Comparison of ENCODE assay signal across 8 cellular contexts in genomic region chr14:103691655-103692054, GRCh38. TPM values are rescaled to one million over a fixed set of nuclear protein-coding genes. Genes with fewer than 3 reads are reported as not detected.
DNase-seq lines count a peak whose midpoint lies in the region; ATAC-seq and TF ChIP-seq lines count a peak whose summit lies in the region.
"Not testable (repeated sequence)": the region's sequence is repeated elsewhere in the genome, so short reads cannot be mapped to it uniquely, and the experiment has no call there.

No MANE protein-coding gene starts in this region.

- WGBS in spleen, 5 donors = 65 to 76% (median 71%) methylated on average over 5 of the region's 5 CpGs

- ATAC-seq in GM18868 (IDR thresholded peaks at IDR 0.05; ENCODE audit: unreplicated experiment) (peak; percentile 54), GM19455 (IDR thresholded peaks at IDR 0.05; ENCODE audit: unreplicated experiment) (peak; percentile 63), GM21786 (IDR thresholded peaks at IDR 0.05; ENCODE audit: unreplicated experiment) (peak; percentile 60), HG02981 (IDR thresholded peaks at IDR 0.05; ENCODE audit: unreplicated experiment) (peak; percentile 60), HG03342 (IDR thresholded peaks at IDR 0.05; ENCODE audit: unreplicated experiment) (peak; percentile 56)

- H2AFZ ChIP-seq in OCI-LY3 (ENCODE audit: low read depth, low read length) = not testable (repeated sequence)

- H3K4me1 ChIP-seq in OCI-LY3 (ENCODE audit: low read length) (peaks cover 39% of the 10 kb centered on the region), spleen (peaks cover 27 to 100% (median 60%) of the 10 kb centered on the region in 6 donors)

- peak; percentile 69 for DNase-seq in DMS79 treated with DMSO at 0.1 percent for 48 hours (lab: John Stamatoyannopoulos, UW)
- DNase-seq in spleen = not testable (repeated sequence)

- peaks cover 14% of the 10 kb centered on the region for H4K20me1 ChIP-seq in OCI-LY3 (ENCODE audit: insufficient read depth, low read length)

- not testable (repeated sequence) for TF ChIP-seq POLR2A in spleen (IDR thresholded peaks at IDR 0.05)

- not testable (repeated sequence) for TF ChIP-seq CTCF in OCI-LY3 (IDR thresholded peaks at IDR 0.05; ENCODE audit: low read depth, low read length); spleen (IDR thresholded peaks at IDR 0.05 in 8 of 11, conservative IDR thresholded peaks at IDR 0.05 in 3 of 11)

- H3K4me2 ChIP-seq in OCI-LY3 (ENCODE audit: low read length) = peak overlapping the region; percentile 31

- H3K4me3 ChIP-seq in OCI-LY3 (ENCODE audit: low read length) = not testable (repeated sequence)
- peak overlapping the region in 1 of 8 donors; percentile 9 for H3K4me3 ChIP-seq in spleen

- H3K27ac ChIP-seq in OCI-LY3 (ENCODE audit: low read length) = not testable (repeated sequence)
- H3K27ac ChIP-seq in spleen = peak overlapping the region in 5 of 8 donors; percentile 48 to 78 (median 74)

- not testable (repeated sequence) for H3K27me3 ChIP-seq in OCI-LY3 (ENCODE audit: low read depth, low read length); spleen (replicated peaks in 1 of 7)

- not testable (repeated sequence) for H3K9ac ChIP-seq in OCI-LY3 (ENCODE audit: low read length)

- not testable (repeated sequence) for H3K79me2 ChIP-seq in OCI-LY3 (ENCODE audit: low read length)

- H3K36me3 ChIP-seq in OCI-LY3 (replicated peaks; ENCODE audit: low read depth, low read length) = peaks cover 44% of the 10 kb centered on the region
- peaks cover 0 to 99% (median 47%) of the 10 kb centered on the region in 6 donors for H3K36me3 ChIP-seq in spleen

- H3K9me3 ChIP-seq in OCI-LY3 (ENCODE audit: insufficient read depth, low read length); spleen: not testable (repeated sequence)

- intact Hi-C loops in spleen (cut with DNase I; ENCODE audit: low total_unique reads) = not testable (repeated sequence)

RNA-seq across cellular contexts. Expression of gene XRCC3, which starts 23.6 kb away (rescaled TPM):
- 10 to 100 TPM in 6 of 7 donors, 1 to 10 TPM in 1; 9.5 to 20.4 (median 16.7) TPM for total RNA-seq in spleen
- 10 to 100 TPM in 2 of 3 donors, 1 to 10 TPM in 1; 5.9 to 17.6 (median 11.8) TPM for polyA plus RNA-seq in spleen

RNA-seq across cellular contexts. Expression of gene ZFYVE21, which starts 24.0 kb away (rescaled TPM):
- total RNA-seq in spleen = 10 to 100 TPM; 31.8 to 71.1 (median 47.8) TPM
- polyA plus RNA-seq in spleen = 10 to 100 TPM; 21.8 to 51.8 (median 24.2) TPM
